In the genomic region with DNA sequence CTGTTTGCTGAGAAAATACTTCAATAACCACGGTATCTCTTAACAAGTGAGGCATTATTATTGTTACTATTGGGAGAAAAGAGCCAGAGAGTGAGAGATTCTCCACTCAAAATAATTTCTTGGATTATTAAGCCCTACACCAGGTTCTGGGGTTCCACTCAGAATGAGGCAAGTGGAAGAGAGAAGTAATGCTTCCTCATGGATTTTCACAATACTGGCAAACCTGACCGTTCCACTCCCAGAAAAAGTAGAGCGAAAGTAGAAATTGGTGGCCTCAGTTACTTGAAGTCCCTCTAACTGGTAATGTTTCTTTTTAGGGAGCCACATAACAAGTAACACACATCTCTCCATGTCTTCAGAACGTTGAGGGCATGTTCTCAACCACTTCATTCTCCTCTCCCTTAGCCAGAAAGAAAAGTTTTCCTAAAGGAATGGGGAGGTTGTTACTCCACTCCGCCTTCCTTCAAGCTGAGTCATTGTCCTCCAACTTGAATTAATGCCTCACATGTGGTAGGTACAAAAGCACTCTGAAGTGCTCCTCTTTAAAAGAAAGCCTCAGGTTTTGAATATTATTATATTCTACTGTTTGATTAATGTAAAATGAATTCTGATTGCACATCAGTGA, we compare ENCODE assay signal across 8 cellular contexts. TPM values are rescaled to one million over a fixed set of nuclear protein-coding genes. Genes with fewer than 3 reads are reported as not detected.
DNase-seq lines count a peak whose midpoint lies in the region; ATAC-seq and TF ChIP-seq lines count a peak whose summit lies in the region.

No MANE protein-coding gene starts in this region.

- CTCF ChIA-PET in SK-N-SH (lab: Yijun Ruan, JAX) = no interaction called here

- H3K79me2 ChIP-seq in SK-N-SH (ENCODE audit: insufficient read depth) (peaks cover 64% of the 10 kb centered on the region), fibroblast of lung (ENCODE audit: control insufficient read depth, insufficient read depth, low read length) (peaks cover 64% of the 10 kb centered on the region)

- H3K27me3 ChIP-seq in heart right ventricle = no peaks in the 10 kb centered on the region
- H3K27me3 ChIP-seq in SK-N-SH (ENCODE audit: insufficient read depth) = no peaks in the 10 kb centered on the region
- no peaks in the 10 kb centered on the region for H3K27me3 ChIP-seq in fibroblast of lung (ENCODE audit: control insufficient read depth, insufficient read depth, low read length)
- no peaks in the 10 kb centered on the region for H3K27me3 ChIP-seq in skeletal muscle tissue (ENCODE audit: control insufficient read depth in 3 of 3, insufficient read depth in 3 of 3, low read length in 3 of 3)

- peaks cover 33% of the 10 kb centered on the region for H3F3A ChIP-seq in SK-N-SH (replicated peaks; ENCODE audit: insufficient read depth)

- peaks cover 3 to 49% (median 23%) of the 10 kb centered on the region in 9 donors for H3K4me1 ChIP-seq in heart right ventricle
- H3K4me1 ChIP-seq in SK-N-SH (ENCODE audit: control insufficient read depth in 1 of 2, insufficient read depth in 2 of 2, low read depth in 1 of 2, low read length in 1 of 2) = peaks cover 4 to 12% of the 10 kb centered on the region in 2 experiments; a peak in 3 of 4 replicates
- peaks cover 10% of the 10 kb centered on the region for H3K4me1 ChIP-seq in fibroblast of lung (ENCODE audit: control insufficient read depth, extremely low read depth, insufficient read depth, low read length)
- H3K4me1 ChIP-seq in skeletal muscle tissue (ENCODE audit: control insufficient read depth in 3 of 3, insufficient read depth in 3 of 3, low read length in 3 of 3) = peaks cover 8 to 21% (median 19%) of the 10 kb centered on the region in 3 donors

- H4K20me1 ChIP-seq in SK-N-SH (ENCODE audit: insufficient read depth) = no peaks in the 10 kb centered on the region
- no peaks in the 10 kb centered on the region for H4K20me1 ChIP-seq in fibroblast of lung (ENCODE audit: control insufficient read depth, extremely low read depth, insufficient read depth, low read length)

- H3K4me3 ChIP-seq in heart right ventricle (peak overlapping the region in 9 of 10 donors; percentile 57 to 80 (median 76)), SK-N-SH (ENCODE audit: low read depth in 2 of 2, low read length in 1 of 2) (peak overlapping the region; percentile 65 to 78), fibroblast of lung (replicated peaks in 1 of 4; ENCODE audit: control extremely low read depth in 1 of 4, insufficient read depth in 1 of 4, low read depth in 3 of 4, low read length in 4 of 4) (peak overlapping the region; percentile 63 to 97 (median 73)), skeletal muscle tissue (ENCODE audit: low read length in 3 of 3) (peak overlapping the region; percentile 3 to 90 (median 79))

- H3K9ac ChIP-seq in SK-N-SH (peak overlapping the region; percentile 78; the same call in 1 of the 2 replicates), fibroblast of lung (ENCODE audit: insufficient read depth, low read length) (peak overlapping the region; percentile 17), skeletal muscle tissue (ENCODE audit: low read depth in 1 of 3, low read length in 3 of 3) (peak overlapping the region; percentile 85 to 88 (median 87))

- H2AFZ ChIP-seq in SK-N-SH (ENCODE audit: low read depth) (no peak overlapping the region; the same call in 1 of the 2 replicates), fibroblast of lung (ENCODE audit: low read length) (no peak overlapping the region)

- H3K9me3 ChIP-seq in heart right ventricle (no peaks in the 10 kb centered on the region), SK-N-SH (no peaks in the 10 kb centered on the region), fibroblast of lung (ENCODE audit: control insufficient read depth, insufficient read depth, low read depth, low read length) (no peaks in the 10 kb centered on the region), skeletal muscle tissue (ENCODE audit: control insufficient read depth in 3 of 3, low read length in 3 of 3) (no peaks in the 10 kb centered on the region)

- no peak for DNase-seq in heart right ventricle
- no peak for DNase-seq in Right ventricle myocardium inferior (ENCODE audit: missing footprints)
- peak; percentile 10 for DNase-seq in SK-N-SH
- peak; percentile 86 for DNase-seq in fibroblast of lung (ENCODE audit: low read depth in 2 of 2)
- no peak for DNase-seq in putamen (ENCODE audit: low spot score)
- no peak for DNase-seq in NCI-H2081 (lab: John Stamatoyannopoulos, UW)
- DNase-seq in stimulated activated CD4-positive, alpha-beta T cell treated with anti-CD3 and anti-CD28 coated beads, Interleukin-4, amount 100 ng/mL, for 24 hours = no peak

- ATAC-seq in heart right ventricle (no peak), Right ventricle myocardium inferior (no peak)

- H3K4me2 ChIP-seq in SK-N-SH = peak overlapping the region; percentile 84
- H3K4me2 ChIP-seq in fibroblast of lung (ENCODE audit: extremely low read depth, insufficient read depth, low read length) = peak overlapping the region; percentile 60

- TF ChIP-seq CTCF in heart right ventricle (IDR thresholded peaks at IDR 0.05) = no peak
- no peak for TF ChIP-seq CTCF in SK-N-SH (IDR thresholded peaks at IDR 0.05)
- TF ChIP-seq CTCF in fibroblast of lung (conservative IDR thresholded peaks at IDR 0.05 in 1 of 2, IDR thresholded peaks at IDR 0.05 in 1 of 2; ENCODE audit: low read depth in 1 of 2, low read length in 2 of 2) = no peak

- H3K36me3 ChIP-seq in heart right ventricle (peaks cover 0 to 9% (median 0%) of the 10 kb centered on the region in 9 donors), SK-N-SH (replicated peaks in 1 of 2; ENCODE audit: control insufficient read depth in 1 of 2, insufficient read depth in 2 of 2, low read length in 1 of 2) (peaks cover 10 to 36% of the 10 kb centered on the region in 2 experiments), fibroblast of lung (ENCODE audit: control insufficient read depth, insufficient read depth, low read length) (no peaks in the 10 kb centered on the region), skeletal muscle tissue (ENCODE audit: control insufficient read depth in 3 of 3, insufficient read depth in 3 of 3, low read length in 3 of 3) (no peaks in the 10 kb centered on the region)

- no peak for TF ChIP-seq RAD21 in SK-N-SH (IDR thresholded peaks at IDR 0.05; ENCODE audit: low read length)

- intact Hi-C loops in heart right ventricle (cut with DNase I) = loop anchor here in 6 of 10 donors (5.0 to 10.0 kb wide), 6 partner anchors 48 to 269 kb away; partner anchors contain the start of genes PRIM2 (in 6 of the 6), RAB23 (in 3 of the 6) and KIAA1586 (in 1 of the 6)
- intact Hi-C loops in Right ventricle myocardium inferior (cut with DNase I) = loop anchor here (2.0 to 5.0 kb wide), 3 partner anchors 49 to 143 kb away; partner anchors contain the start of genes PRIM2 and RAB23

- POLR2A ChIA-PET in SK-N-SH (lab: Yijun Ruan, JAX) = no interaction called here

- WGBS in heart right ventricle, 2 donors = 62 to 65% methylated on average over 5 of the region's 5 CpGs
- WGBS in SK-N-SH (ENCODE audit: low lambda C conversion rate) = 48% methylated on average over 5 of the region's 5 CpGs

- H3K9me2 ChIP-seq in SK-N-SH = no peaks in the 10 kb centered on the region

- H3K27ac ChIP-seq in heart right ventricle = peak overlapping the region in 8 of 10 donors; percentile 46 to 98 (median 91)
- H3K27ac ChIP-seq in SK-N-SH (ENCODE audit: low read depth in 2 of 2, low read length in 1 of 2) = peak overlapping the region; percentile 78 to 91
- peak overlapping the region; percentile 92 for H3K27ac ChIP-seq in fibroblast of lung (ENCODE audit: insufficient read depth, low read length)
- H3K27ac ChIP-seq in skeletal muscle tissue (ENCODE audit: low read depth, low read length) = peak overlapping the region; percentile 88

- no peak for TF ChIP-seq EP300 in SK-N-SH (IDR thresholded peaks at IDR 0.05; ENCODE audit: borderline replicate concordance in 1 of 2, low read depth in 1 of 2, low read length in 1 of 2)

TF ChIP-seq in SK-N-SH, 30 proteins besides CTCF, POLR2A, EP300 and RAD21:
- TF ChIP-seq POLR2AphosphoS5 (IDR thresholded peaks at IDR 0.05; ENCODE audit: low read depth, low read length) (peak; percentile 31; the same call in 1 of the 2 replicates), MXI1 (IDR thresholded peaks at IDR 0.05; ENCODE audit: low read depth, low read length) (no peak), TCF12 (IDR thresholded peaks at IDR 0.05) (peak; percentile 33; the same call in 1 of the 2 replicates), FOSL2 (IDR thresholded peaks at IDR 0.05; ENCODE audit: borderline replicate concordance, low read depth) (peak; percentile 56; the same call in 1 of the 2 replicates), SIN3A (IDR thresholded peaks at IDR 0.05; ENCODE audit: borderline replicate concordance, low read depth, low read length) (no peak), MEF2A (IDR thresholded peaks at IDR 0.05; ENCODE audit: borderline replicate concordance, low read depth) (no peak), JUND (IDR thresholded peaks at IDR 0.05) (peak; percentile 48; the same call in 1 of the 2 replicates)
- TF ChIP-seq, protein P1, sequence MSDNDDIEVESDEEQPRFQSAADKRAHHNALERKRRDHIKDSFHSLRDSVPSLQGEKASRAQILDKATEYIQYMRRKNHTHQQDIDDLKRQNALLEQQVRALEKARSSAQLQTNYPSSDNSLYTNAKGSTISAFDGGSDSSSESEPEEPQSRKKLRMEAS (IDR thresholded peaks at IDR 0.05; ENCODE audit: low read depth) = peak; percentile 32; the same call in 1 of the 2 replicates

RNA-seq across cellular contexts. Expression of gene BAG2, which starts 1.9 kb away (rescaled TPM):
- total RNA-seq in heart right ventricle (10 to 100 TPM in 4 of 10 donors, 1 to 10 TPM in 6; 7.2 to 15.6 (median 9.7) TPM), Right ventricle myocardium inferior (15.4 TPM), fibroblast of lung (22.1 and 31.5 TPM in 2 replicates), skeletal muscle tissue (7.3 TPM)
- polyA plus RNA-seq in heart right ventricle (1 to 10 TPM; 3.9 to 6.4 TPM), SK-N-SH (2012; rRNA removed) (5.3 and 7.7 TPM in 2 replicates), fibroblast of lung (21.1 and 27.3 TPM in 2 replicates)
- polyA plus RNA-seq in SK-N-SH (2012; cell fraction: cytosol; rRNA removed) = 9.7 and 11.3 TPM in 2 replicates
- polyA plus RNA-seq in SK-N-SH (2012; cell fraction: nucleus; rRNA removed) = 2.6 and 4.6 TPM in 2 replicates
- 15.0 and 20.4 TPM in 2 replicates for polyA plus RNA-seq in fibroblast of lung (2012)
- 2.5 and 3.5 TPM in 2 replicates for polyA minus RNA-seq in fibroblast of lung (ENCODE audit: low replicate concordance)

RNA-seq across cellular contexts. Expression of gene RAB23, which starts 48.1 kb away (rescaled TPM):
- total RNA-seq in heart right ventricle (10 to 100 TPM in 6 of 10 donors, 1 to 10 TPM in 4; 7.6 to 16.5 (median 10.9) TPM), Right ventricle myocardium inferior (12.0 TPM), fibroblast of lung (50.8 and 68.0 TPM in 2 replicates), skeletal muscle tissue (18.8 TPM)
- polyA plus RNA-seq in heart right ventricle (1 to 10 TPM; 3.1 to 4.5 TPM), SK-N-SH (2012; rRNA removed) (6.6 and 11.3 TPM in 2 replicates), fibroblast of lung (41.4 and 61.2 TPM in 2 replicates)
- polyA plus RNA-seq in SK-N-SH (2012; cell fraction: cytosol; rRNA removed) = 14.7 and 19.5 TPM in 2 replicates
- 4.3 and 8.9 TPM in 2 replicates for polyA plus RNA-seq in SK-N-SH (2012; cell fraction: nucleus; rRNA removed)
- polyA plus RNA-seq in fibroblast of lung (2012) = 30.2 and 37.7 TPM in 2 replicates
- 13.5 and 19.3 TPM in 2 replicates for polyA minus RNA-seq in fibroblast of lung (ENCODE audit: low replicate concordance)

Comparison
In these comparisons a context has a peak if more than half of its experiments do, and no peak if none do; other contexts are left out.
1. DNase-seq: peak in SK-N-SH (single experiment) and fibroblast of lung (2 of 2); none in heart right ventricle (0 of 2), Right ventricle myocardium inferior (single experiment), putamen (single experiment), NCI-H2081 (0 of 2) and stimulated activated CD4-positive, alpha-beta T cell treated with anti-CD3 and anti-CD28 coated beads, Interleukin-4, amount 100 ng/mL, for 24 hours (single experiment).
2. H3K9ac ChIP-seq: peak in every context shown above with its lines; median percentile 87 in skeletal muscle tissue; 78 in SK-N-SH; 17 in fibroblast of lung.
3. Peak in every context shown above with its lines, with median percentiles within 50 percentile points of each other: H3K27ac ChIP-seq and H3K4me3 ChIP-seq.